ENCODE assay signal across 12 cellular contexts in genomic region chr16:15976929-15977637, GRCh38. TPM values are rescaled to one million over a fixed set of nuclear protein-coding genes. Genes with fewer than 3 reads are reported as not detected.
DNase-seq lines count a peak whose midpoint lies in the region; ATAC-seq lines count a peak whose summit lies in the region.
"Had no signal": no experiment of that assay in that cellular context is flagged by ENCODE, and none has a peak within 500 bp of the region (broad histone marks: within the 10 kb centered on the region; RNA-seq: fewer than 3 reads in every experiment).

No MANE protein-coding gene starts in this region.

- DNase-seq in Right ventricle myocardium inferior (ENCODE audit: missing footprints): no peak
- DNase-seq in cardiac septum (ENCODE audit: low spot score): no peak
- DNase-seq in fibroblast of peridontal ligament (ENCODE audit: extremely low read depth): peak; percentile 98
- DNase-seq in posterior vena cava (ENCODE audit: low spot score): peak; percentile 86
- no peak for DNase-seq in caudate nucleus (lab: John Stamatoyannopoulos, UW)
- DNase-seq in NCI-H128 (lab: John Stamatoyannopoulos, UW; ENCODE audit: unreplicated experiment): no peak
- DNase-seq in NCI-H2196 treated with DMSO at 0.1 percent for 48 hours (lab: John Stamatoyannopoulos, UW; ENCODE audit: unreplicated experiment): no peak
- DNase-seq: AML-193; NCI-H1436 treated with DMSO at 0.1 percent for 48 hours; small intestine; stimulated activated naive CD4-positive, alpha-beta T cell treated with Interleukin-2 at 50 U/mL for 16 hours had no signal

- ATAC-seq in Right ventricle myocardium inferior: peak; percentile 66
- ATAC-seq in HG02588 (IDR thresholded peaks at IDR 0.05; ENCODE audit: unreplicated experiment): no peak

- no peak overlapping the region for H3K27ac ChIP-seq in caudate nucleus (ENCODE audit: low read depth, low read length)

- intact Hi-C loops in Right ventricle myocardium inferior (cut with DNase I): no loop called here
- intact Hi-C loops in cardiac septum (cut with DNase I): no loop called here
- intact Hi-C loops in posterior vena cava (cut with DNase I): loop anchor here in 1 of 2 donors (10.0 kb wide), 1 partner anchor 1742 kb away; no protein-coding TSS in a partner anchor

RNA-seq across cellular contexts. Expression of gene ABCC1, which starts 27.7 kb away (rescaled TPM):
- 24.5 TPM for total RNA-seq in Right ventricle myocardium inferior
- total RNA-seq in cardiac septum: 16.6 TPM
- total RNA-seq in posterior vena cava: 10 to 100 TPM; 26.2 to 27.8 TPM

Comparison
In these comparisons a context has a peak if more than half of its experiments do, and no peak if none do; other contexts are left out.
1. DNase-seq: peak in fibroblast of peridontal ligament (single experiment) and posterior vena cava (single experiment); none in Right ventricle myocardium inferior (single experiment), cardiac septum (single experiment), caudate nucleus (0 of 61), NCI-H128 (single experiment) and NCI-H2196 treated with DMSO at 0.1 percent for 48 hours (single experiment).